Comparison of ENCODE assay signal across 22 cellular contexts in genomic region chr1:57089855-57090254, GRCh38.
"Had no signal": no experiment of that assay in that cellular context is flagged by ENCODE, and none has a peak within 500 bp of the region (broad histone marks: within the 10 kb centered on the region; RNA-seq: fewer than 3 reads in every experiment).

No MANE protein-coding gene starts in this region.

- H3K27ac Mint-ChIP-seq: activated CD8-positive, alpha-beta T cell treated with anti-CD3 and anti-CD28 coated beads, Interleukin-2, amount 10 ng/mL, durations not matched to agents 7 days and 5 days; activated naive CD8-positive, alpha-beta T cell treated with anti-CD3 and anti-CD28 coated beads, Interleukin-2, amount 10 ng/mL, durations not matched to agents 7 days and 5 days; T-helper 17 cell; WTC11 had no signal

- H3K4me1 Mint-ChIP-seq: activated naive CD8-positive, alpha-beta T cell treated with anti-CD3 and anti-CD28 coated beads, Interleukin-2, amount 10 ng/mL, durations not matched to agents 7 days and 5 days; T-helper 17 cell had no signal

- H3K36me3 Mint-ChIP-seq: activated naive CD8-positive, alpha-beta T cell treated with anti-CD3 and anti-CD28 coated beads, Interleukin-2, amount 10 ng/mL, durations not matched to agents 7 days and 5 days; WTC11 had no signal

- H3K27ac ChIP-seq: adrenal gland, Peyer's patch, RWPE1 had no signal

- H3K4me3 ChIP-seq: adrenal gland, Peyer's patch had no signal

- H3K36me3 ChIP-seq: adrenal gland, Peyer's patch had no signal

- H3K4me3 Mint-ChIP-seq: activated CD8-positive, alpha-beta T cell treated with anti-CD3 and anti-CD28 coated beads, Interleukin-2, amount 10 ng/mL, durations not matched to agents 7 days and 5 days; activated naive CD8-positive, alpha-beta T cell treated with anti-CD3 and anti-CD28 coated beads, Interleukin-2, amount 10 ng/mL, durations not matched to agents 7 days and 5 days; T-helper 17 cell; WTC11 had no signal

- H3K9me3 Mint-ChIP-seq: activated naive CD8-positive, alpha-beta T cell treated with anti-CD3 and anti-CD28 coated beads, Interleukin-2, amount 10 ng/mL, durations not matched to agents 7 days and 5 days; WTC11 had no signal

- H3K27me3 ChIP-seq: adrenal gland, Peyer's patch had no signal

- H3K9me3 ChIP-seq: adrenal gland, Peyer's patch had no signal

- H3K4me1 ChIP-seq: adrenal gland, Peyer's patch had no signal

- H3K27me3 Mint-ChIP-seq: activated naive CD8-positive, alpha-beta T cell treated with anti-CD3 and anti-CD28 coated beads, Interleukin-2, amount 10 ng/mL, durations not matched to agents 7 days and 5 days; T-helper 17 cell had no signal

- DNase-seq: activated CD4-positive, alpha-beta T cell treated with anti-CD3 and anti-CD28 coated beads for 48 hours; activated CD4-positive, alpha-beta T cell treated with anti-CD3 and anti-CD28 coated beads, Interleukin-2, amount 50 U/mL, for 4 hours; activated CD4-positive, CD25-positive, alpha-beta regulatory T cell treated with anti-CD3 and anti-CD28 coated beads, Interleukin-2, amount 50 U/mL, for 72 hours; activated CD8-positive, alpha-beta memory T cell treated with anti-CD3 and anti-CD28 coated beads, Interleukin-2, amount 50 U/mL, for 48 hours; activated CD8-positive, alpha-beta T cell treated with anti-CD3 and anti-CD28 coated beads, Interleukin-2, amount 10 ng/mL, durations not matched to agents 7 days and 5 days; activated naive CD4-positive, alpha-beta T cell treated with anti-CD3 and anti-CD28 coated beads, Interleukin-2, amount 50 U/mL, for 16 hours; activated naive CD8-positive, alpha-beta T cell treated with anti-CD3 and anti-CD28 coated beads, Interleukin-2, amount 10 ng/mL, durations not matched to agents 7 days and 5 days; activated T-cell treated with anti-CD3 and anti-CD28 coated beads, Interleukin-2, amount 50 U/mL, for 1 hour; adrenal gland; anterior cingulate cortex; Karpas-422; MM.1S; NCI-H1105; NCI-H1436; NCI-H1694 treated with DMSO at 0.1 percent for 48 hours; NCI-H2029 treated with DMSO at 0.1 percent for 48 hours; Peyer's patch; SHP77 treated with DMSO at 0.1 percent for 48 hours; T-helper 17 cell; T-helper 9 cell had no signal
